ENCODE assay signal across 12 cellular contexts in genomic region chr9:136565075-136565721, GRCh38. TPM values are rescaled to one million over a fixed set of nuclear protein-coding genes. Genes with fewer than 3 reads are reported as not detected.
DNase-seq lines count a peak whose midpoint lies in the region; ATAC-seq and TF ChIP-seq lines count a peak whose summit lies in the region.
"Had no signal": no experiment of that assay in that cellular context is flagged by ENCODE, and none has a peak within 500 bp of the region (broad histone marks: within the 10 kb centered on the region; RNA-seq: fewer than 3 reads in every experiment).

No MANE protein-coding gene starts in this region.

- intact Hi-C loops in psoas muscle (cut with DNase I), result no loop called here

- no peak for DNase-seq in hepatocyte (ENCODE audit: low spot score)
- no peak for DNase-seq in psoas muscle
- DNase-seq in kidney tubule cell (ENCODE audit: low spot score), result no peak
- DNase-seq in stimulated activated effector memory CD8-positive, alpha-beta T cell treated with anti-CD3 and anti-CD28 coated beads, Interleukin-12 subunit alpha, Interleukin-12 subunit beta, amount 100 ng/mL, for 72 hours (ENCODE audit: low spot score in 2 of 2), result no peak
- DNase-seq in EL, result no peak
- DNase-seq: ACHN, KBM-7 had no signal

- peaks cover 0 to 12% (median 8%) of the 10 kb centered on the region in 5 experiments for H3K9me3 Mint-ChIP-seq in brain
- no peaks in the 10 kb centered on the region for H3K9me3 Mint-ChIP-seq in stimulated activated effector memory CD8-positive, alpha-beta T cell treated with anti-CD3 and anti-CD28 coated beads, Interleukin-12 subunit alpha, Interleukin-12 subunit beta, amount 100 ng/mL, for 72 hours

- ATAC-seq in psoas muscle (peak in 2 of 4 donors; percentile 9 to 25), HG02981 (IDR thresholded peaks at IDR 0.05; ENCODE audit: unreplicated experiment) (no peak)
- ATAC-seq in stimulated activated effector memory CD8-positive, alpha-beta T cell treated with anti-CD3 and anti-CD28 coated beads, Interleukin-12 subunit alpha, Interleukin-12 subunit beta, amount 100 ng/mL, for 72 hours, result no peak
- ATAC-seq: Panc1 had no signal

- H3K4me3 ChIP-seq in ACC112 (ENCODE audit: low read depth, low read length), result no peak overlapping the region
- no peak overlapping the region for H3K4me3 ChIP-seq in hepatocyte
- H3K4me3 ChIP-seq in psoas muscle, result no peak overlapping the region

- H3K27ac ChIP-seq in ACC112 (ENCODE audit: low read depth, low read length) (peak overlapping the region; percentile 15; the same call in 1 of the 2 replicates), hepatocyte (peak overlapping the region; percentile 65), psoas muscle (peak overlapping the region; percentile 66)
- H3K27ac ChIP-seq: brain microvascular endothelial cell had no signal

- H3K27ac Mint-ChIP-seq in brain, result peak overlapping the region; percentile 33 to 96 (median 92)
- no peak overlapping the region for H3K27ac Mint-ChIP-seq in stimulated activated effector memory CD8-positive, alpha-beta T cell treated with anti-CD3 and anti-CD28 coated beads, Interleukin-12 subunit alpha, Interleukin-12 subunit beta, amount 100 ng/mL, for 72 hours

- H3K27me3 Mint-ChIP-seq in brain, result no peaks in the 10 kb centered on the region

- peaks cover 45% of the 10 kb centered on the region for H3K4me1 Mint-ChIP-seq in brain
- peaks cover 8% of the 10 kb centered on the region for H3K4me1 Mint-ChIP-seq in stimulated activated effector memory CD8-positive, alpha-beta T cell treated with anti-CD3 and anti-CD28 coated beads, Interleukin-12 subunit alpha, Interleukin-12 subunit beta, amount 100 ng/mL, for 72 hours

- H3K27me3 ChIP-seq in ACC112 (ENCODE audit: insufficient read depth, low read length) (no peaks in the 10 kb centered on the region), hepatocyte (no peaks in the 10 kb centered on the region), psoas muscle (ENCODE audit: insufficient read depth in 3 of 3, low read length in 2 of 3) (no peaks in the 10 kb centered on the region)
- H3K27me3 ChIP-seq: brain microvascular endothelial cell had no signal

- no peaks in the 10 kb centered on the region for H3K9me3 ChIP-seq in hepatocyte (ENCODE audit: low read depth)
- H3K9me3 ChIP-seq in psoas muscle, result no peaks in the 10 kb centered on the region

- H3K4me1 ChIP-seq in ACC112 (ENCODE audit: control insufficient read depth, insufficient read depth, low read length, unreplicated experiment) (peaks cover 40% of the 10 kb centered on the region), hepatocyte (ENCODE audit: insufficient read depth) (peaks cover 35% of the 10 kb centered on the region), psoas muscle (peaks cover 22% of the 10 kb centered on the region)

- H3K36me3 Mint-ChIP-seq in brain, result no peaks in the 10 kb centered on the region
- H3K36me3 Mint-ChIP-seq in stimulated activated effector memory CD8-positive, alpha-beta T cell treated with anti-CD3 and anti-CD28 coated beads, Interleukin-12 subunit alpha, Interleukin-12 subunit beta, amount 100 ng/mL, for 72 hours, result no peaks in the 10 kb centered on the region

- no peaks in the 10 kb centered on the region for H4K20me1 ChIP-seq in hepatocyte (ENCODE audit: insufficient read depth, poor library complexity, severe bottlenecking)

- H3K36me3 ChIP-seq in ACC112 (ENCODE audit: insufficient read depth, low read length), result no peaks in the 10 kb centered on the region
- no peaks in the 10 kb centered on the region for H3K36me3 ChIP-seq in hepatocyte (replicated peaks; ENCODE audit: insufficient read depth, low read depth)
- H3K36me3 ChIP-seq in psoas muscle (ENCODE audit: insufficient read depth in 1 of 2, low read depth in 1 of 2), result no peaks in the 10 kb centered on the region
- H3K36me3 ChIP-seq: brain microvascular endothelial cell had no signal

- H2AFZ ChIP-seq in ACC112 (ENCODE audit: low read length, unreplicated experiment) (no peak overlapping the region), hepatocyte (no peak overlapping the region)

- 72% methylated on average over 30 of the region's 30 CpGs for WGBS in hepatocyte (ENCODE audit: low lambda C conversion rate, missing lambda C conversion rate)
- 51 to 55% (median 52%) methylated on average over 30 of the region's 30 CpGs for WGBS in psoas muscle, 3 donors

- no peaks in the 10 kb centered on the region for H3K9me2 ChIP-seq in hepatocyte (replicated peaks; ENCODE audit: insufficient read depth)

- H3K4me3 Mint-ChIP-seq in brain, result peak overlapping the region in 3 of 5 experiments; percentile 10 to 54 (median 41)
- H3K4me3 Mint-ChIP-seq in stimulated activated effector memory CD8-positive, alpha-beta T cell treated with anti-CD3 and anti-CD28 coated beads, Interleukin-12 subunit alpha, Interleukin-12 subunit beta, amount 100 ng/mL, for 72 hours, result no peak overlapping the region

- TF ChIP-seq CTCF in brain (conservative IDR thresholded peaks at IDR 0.05) (no peak), hepatocyte (IDR thresholded peaks at IDR 0.05; ENCODE audit: poor library complexity) (no peak), psoas muscle (IDR thresholded peaks at IDR 0.05) (no peak)

- H3K79me2 ChIP-seq in ACC112 (ENCODE audit: control insufficient read depth, insufficient read depth, low read length, unreplicated experiment) (no peaks in the 10 kb centered on the region), hepatocyte (no peaks in the 10 kb centered on the region)

- peak overlapping the region; percentile 29 for H3K4me2 ChIP-seq in hepatocyte

RNA-seq across cellular contexts. Expression of gene NOTCH1, which starts 19.4 kb away (rescaled TPM):
- polyA plus RNA-seq in brain (ENCODE audit: insufficient read depth, low read depth, low replicate concordance) (12.3 TPM), hepatocyte (5.3 and 8.3 TPM in 2 replicates), psoas muscle (1 to 10 TPM; 1.8 to 3.8 (median 2.9) TPM)
- total RNA-seq in hepatocyte (4.3 and 6.5 TPM in 2 replicates), psoas muscle (10 to 100 TPM in 3 of 4 donors, 1 to 10 TPM in 1; 8.7 to 15.4 (median 12.3) TPM)

Comparison
In these comparisons a context has a peak if more than half of its experiments do, and no peak if none do; other contexts are left out.
1. H3K27ac ChIP-seq: peak in every context shown above with its lines; median percentile 66 in psoas muscle; 65 in hepatocyte; 15 in ACC112.